Comparison of ENCODE assay signal across 24 cellular contexts in genomic region chr7:96300487-96300886, GRCh38. TPM values are rescaled to one million over a fixed set of nuclear protein-coding genes. Genes with fewer than 3 reads are reported as not detected.
DNase-seq lines count a peak whose midpoint lies in the region; ATAC-seq and TF ChIP-seq lines count a peak whose summit lies in the region.
"Had no signal": no experiment of that assay in that cellular context is flagged by ENCODE, and none has a peak within 500 bp of the region (broad histone marks: within the 10 kb centered on the region; RNA-seq: fewer than 3 reads in every experiment).

No MANE protein-coding gene starts in this region.

- peaks cover 45% of the 10 kb centered on the region for H3K4me1 Mint-ChIP-seq in activated naive CD8-positive, alpha-beta T cell treated with anti-CD3 and anti-CD28 coated beads, Interleukin-2, amount 50 U/mL, for 24 hours

- no peak for TF ChIP-seq EP300 in upper lobe of left lung (IDR thresholded peaks at IDR 0.05)

- no peak overlapping the region for H3K27ac Mint-ChIP-seq in activated naive CD8-positive, alpha-beta T cell treated with anti-CD3 and anti-CD28 coated beads, Interleukin-2, amount 50 U/mL, for 24 hours
- H3K27ac Mint-ChIP-seq: activated CD8-positive, alpha-beta T cell treated with anti-CD3 and anti-CD28 coated beads for 36 hours; activated naive CD4-positive, alpha-beta T cell treated with anti-CD3 and anti-CD28 coated beads, Interleukin-2, amount 10 ng/mL, durations not matched to agents 7 days and 5 days; activated T-cell treated with anti-CD3 and anti-CD28 coated beads, Interleukin-2, amount 50 U/mL, for 24 hours; B cell; immature natural killer cell had no signal

- no peak overlapping the region for H3K27ac ChIP-seq in upper lobe of left lung
- H3K27ac ChIP-seq: RWPE1 had no signal

- peaks cover 0 to 6% (median 0%) of the 10 kb centered on the region in 4 donors for H3K36me3 ChIP-seq in upper lobe of left lung

- no peaks in the 10 kb centered on the region for H3K27me3 ChIP-seq in upper lobe of left lung

- no peaks in the 10 kb centered on the region for H3K9me3 Mint-ChIP-seq in activated naive CD8-positive, alpha-beta T cell treated with anti-CD3 and anti-CD28 coated beads, Interleukin-2, amount 50 U/mL, for 24 hours
- H3K9me3 Mint-ChIP-seq: activated CD8-positive, alpha-beta T cell treated with anti-CD3 and anti-CD28 coated beads for 36 hours; activated naive CD4-positive, alpha-beta T cell treated with anti-CD3 and anti-CD28 coated beads, Interleukin-2, amount 10 ng/mL, durations not matched to agents 7 days and 5 days; activated T-cell treated with anti-CD3 and anti-CD28 coated beads, Interleukin-2, amount 50 U/mL, for 24 hours; immature natural killer cell had no signal

- ATAC-seq in GM21381 (IDR thresholded peaks at IDR 0.05; ENCODE audit: unreplicated experiment): peak; percentile 52
- ATAC-seq in upper lobe of left lung (ENCODE audit: low FRiP score in 2 of 2): no peak
- no peak for ATAC-seq in activated naive CD8-positive, alpha-beta T cell treated with anti-CD3 and anti-CD28 coated beads, Interleukin-2, amount 50 U/mL, for 24 hours
- ATAC-seq: activated CD8-positive, alpha-beta T cell treated with anti-CD3 and anti-CD28 coated beads for 36 hours had no signal

- no peak for TF ChIP-seq CTCF in upper lobe of left lung (IDR thresholded peaks at IDR 0.05)

- H3K4me3 Mint-ChIP-seq in activated naive CD8-positive, alpha-beta T cell treated with anti-CD3 and anti-CD28 coated beads, Interleukin-2, amount 50 U/mL, for 24 hours: no peak overlapping the region
- H3K4me3 Mint-ChIP-seq: activated CD8-positive, alpha-beta T cell treated with anti-CD3 and anti-CD28 coated beads for 36 hours; activated naive CD4-positive, alpha-beta T cell treated with anti-CD3 and anti-CD28 coated beads, Interleukin-2, amount 10 ng/mL, durations not matched to agents 7 days and 5 days; activated T-cell treated with anti-CD3 and anti-CD28 coated beads, Interleukin-2, amount 50 U/mL, for 24 hours; B cell; immature natural killer cell had no signal

- peaks cover 4% of the 10 kb centered on the region for H3K36me3 Mint-ChIP-seq in activated naive CD8-positive, alpha-beta T cell treated with anti-CD3 and anti-CD28 coated beads, Interleukin-2, amount 50 U/mL, for 24 hours (ENCODE audit: low read depth)

- DNase-seq in Daoy (ENCODE audit: low read depth) (peak; percentile 7), NCI-H226 (peak; percentile 4), glomerular visceral epithelial cell (ENCODE audit: extremely low spot score) (peak; percentile 64), upper lobe of left lung (no peak), GM19238 (ENCODE audit: insufficient read length, low spot score) (no peak), RKO (ENCODE audit: low spot score) (no peak)
- DNase-seq in activated naive CD8-positive, alpha-beta T cell treated with anti-CD3 and anti-CD28 coated beads, Interleukin-2, amount 50 U/mL, for 24 hours: no peak
- DNase-seq: activated CD4-positive, CD25-positive, alpha-beta regulatory T cell; activated CD8-positive, alpha-beta T cell treated with anti-CD3 and anti-CD28 coated beads for 36 hours; activated naive CD4-positive, alpha-beta T cell treated with anti-CD3 and anti-CD28 coated beads, Interleukin-2, amount 10 ng/mL, durations not matched to agents 7 days and 5 days; activated T-cell treated with anti-CD3 and anti-CD28 coated beads, Interleukin-2, amount 50 U/mL, for 24 hours; Caco-2; H7; immature natural killer cell; NCI-H1417; NCI-H524; nucleus accumbens; retina; SK-N-SH; T1000 had no signal

- no peak for TF ChIP-seq POLR2A in upper lobe of left lung (IDR thresholded peaks at IDR 0.05)

- peaks cover 0 to 21% (median 9%) of the 10 kb centered on the region in 4 donors for H3K4me1 ChIP-seq in upper lobe of left lung

- no peaks in the 10 kb centered on the region for H3K27me3 Mint-ChIP-seq in activated naive CD8-positive, alpha-beta T cell treated with anti-CD3 and anti-CD28 coated beads, Interleukin-2, amount 50 U/mL, for 24 hours
- H3K27me3 Mint-ChIP-seq: activated CD8-positive, alpha-beta T cell treated with anti-CD3 and anti-CD28 coated beads for 36 hours; activated naive CD4-positive, alpha-beta T cell treated with anti-CD3 and anti-CD28 coated beads, Interleukin-2, amount 10 ng/mL, durations not matched to agents 7 days and 5 days; activated T-cell treated with anti-CD3 and anti-CD28 coated beads, Interleukin-2, amount 50 U/mL, for 24 hours; B cell had no signal

- no peak overlapping the region for H3K4me3 ChIP-seq in upper lobe of left lung
- H3K4me3 ChIP-seq: lung had no signal

- no peaks in the 10 kb centered on the region for H3K9me3 ChIP-seq in upper lobe of left lung
- H3K9me3 ChIP-seq: Caco-2, SK-N-SH had no signal

RNA-seq across cellular contexts. Expression of gene SLC25A13, which starts 21.4 kb away (rescaled TPM):
- total RNA-seq in Daoy (2014; rRNA removed; shearing (Covaris generic)): 36.2 and 49.9 TPM in 2 replicates
- 10 to 100 TPM; 21.4 to 39.7 (median 30.8) TPM for total RNA-seq in upper lobe of left lung

Comparison
In these comparisons a context has a peak if more than half of its experiments do, and no peak if none do; other contexts are left out.
1. DNase-seq: peak in Daoy (single experiment), NCI-H226 (single experiment) and glomerular visceral epithelial cell (single experiment); none in upper lobe of left lung (0 of 2), activated naive CD8-positive, alpha-beta T cell treated with anti-CD3 and anti-CD28 coated beads, Interleukin-2, amount 50 U/mL, for 24 hours (single experiment), GM19238 (single experiment) and RKO (single experiment).